Comparison of ENCODE assay signal across 13 cellular contexts in genomic region chr12:80838024-80838658, GRCh38.
A peak's percentile ranks its signal among the peaks of the same experiment; 100 is the strongest.
DNase-seq lines count a peak whose midpoint lies in the region; ATAC-seq, FAIRE-seq and TF ChIP-seq lines count a peak whose summit lies in the region.
"Had no signal": no experiment of that assay in that cellular context is flagged by ENCODE, and none has a peak within 500 bp of the region (broad histone marks: within the 10 kb centered on the region; RNA-seq: fewer than 3 reads in every experiment).

No MANE protein-coding gene starts in this region.

- CTCF ChIA-PET in GM12878 (lab: Yijun Ruan, JAX) = interaction anchor here (0.5 to 4.7 kb wide), 28 partner anchors 8 to 927 kb away, joined by 3 to 36 read pairs (median 4); no protein-coding TSS in a partner anchor

- H3K27ac ChIP-seq in GM12878 (ENCODE audit: control insufficient read depth, insufficient read depth) (no peak overlapping the region), osteoblast (ENCODE audit: low read depth, low read length) (peak overlapping the region; percentile 34), brain microvascular endothelial cell (no peak overlapping the region)

- no peak for TF ChIP-seq POLR2A in GM12878 (IDR thresholded peaks at IDR 0.05; ENCODE audit: low read depth, low read length)

- DNase-seq in GM12878 (ENCODE audit: low read depth, low spot score) (no peak), osteoblast (ENCODE audit: insufficient read length, low spot score, missing footprints) (no peak), COR-L47 (lab: John Stamatoyannopoulos, UW) (no peak), brain microvascular endothelial cell (no peak)
- DNase-seq: activated CD4-positive, CD25-positive, alpha-beta regulatory T cell treated with anti-CD3 and anti-CD28 coated beads, Interleukin-2, amount 50 U/mL, for 72 hours; activated T-cell treated with anti-CD3 and anti-CD28 coated beads for 4 hours; stimulated activated CD4-positive, alpha-beta T cell treated with anti-CD3 and anti-CD28 coated beads, Interleukin-2, amount 100 ng/mL, for 24 hours had no signal

- H3K4me1 ChIP-seq in GM12878 (ENCODE audit: control insufficient read depth, insufficient read depth, low read length) (0 out of 2 replicates have a peak, but pooled peaks cover 2% of the 10 kb centered on the region), osteoblast (ENCODE audit: insufficient read depth, low read length) (peaks cover 26% of the 10 kb centered on the region)

- peak; percentile 41 for FAIRE-seq in GM12878 (lab: Jason Lieb, UNC)

- TF ChIP-seq EP300 in GM12878 (IDR thresholded peaks at IDR 0.05; ENCODE audit: borderline replicate concordance in 1 of 2, control insufficient read depth in 1 of 2, low read depth in 2 of 2, low read length in 2 of 2) = no peak

- peak overlapping the region; percentile 50 for H2AFZ ChIP-seq in GM12878 (ENCODE audit: control insufficient read depth, low read depth, low read length)
- peak overlapping the region; percentile 35 for H2AFZ ChIP-seq in osteoblast (ENCODE audit: low read length)

- no TSS peak for BruUV-seq in GM12878 (replicated peaks; lab: Mats Ljungman, UMichigan)

- no peak overlapping the region for H3K9ac ChIP-seq in GM12878 (ENCODE audit: control insufficient read depth, insufficient read depth, low read length)

- no peak overlapping the region for H3K4me2 ChIP-seq in GM12878 (ENCODE audit: control insufficient read depth, insufficient read depth)
- H3K4me2 ChIP-seq in osteoblast (ENCODE audit: insufficient read depth, low read length) = peak overlapping the region; percentile 36

- TF ChIP-seq CTCF in GM12878 (IDR thresholded peaks at IDR 0.05 in 2 of 3, conservative IDR thresholded peaks at IDR 0.05 in 1 of 3; ENCODE audit: control insufficient read depth in 2 of 3, extremely low read depth in 1 of 3, insufficient read depth in 1 of 3, low read depth in 3 of 3, low read length in 3 of 3) (no peak), osteoblast (IDR thresholded peaks at IDR 0.05; ENCODE audit: extremely low read depth, low read depth, low read length) (no peak), brain microvascular endothelial cell (IDR thresholded peaks at IDR 0.05; ENCODE audit: low read depth, low read length, missing control alignments) (no peak)

- H3K79me2 ChIP-seq in GM12878 (ENCODE audit: control insufficient read depth, insufficient read depth, low read length) (no peaks in the 10 kb centered on the region), osteoblast (ENCODE audit: insufficient read depth, low read length) (no peaks in the 10 kb centered on the region)

- SMC1A ChIA-PET in GM12878 (lab: Charles Lee; ENCODE audit: uncharacterized antibody, unreplicated experiment) = interaction anchor here (0.6 to 3.0 kb wide), 19 partner anchors 11 to 798 kb away, joined by 3 to 25 read pairs (median 4); no protein-coding TSS in a partner anchor

- RAD21 ChIA-PET in GM12878 (lab: Charles Lee; ENCODE audit: unreplicated experiment) = interaction anchor here (0.6 to 2.9 kb wide), 8 partner anchors 23 to 420 kb away, joined by 3 to 21 read pairs (median 3); no protein-coding TSS in a partner anchor

- H3K4me3 ChIP-seq in GM12878 = no peak overlapping the region
- H3K4me3 ChIP-seq in osteoblast (ENCODE audit: insufficient read depth, low read length) = no peak overlapping the region
- no peak overlapping the region for H3K4me3 ChIP-seq in brain microvascular endothelial cell (ENCODE audit: low read depth, low read length)
- H3K4me3 ChIP-seq: mucosa of descending colon had no signal

- H3K36me3 ChIP-seq in GM12878 (ENCODE audit: control insufficient read depth in 2 of 2, insufficient read depth in 2 of 2, low read length in 1 of 2) (no peaks in the 10 kb centered on the region), osteoblast (ENCODE audit: insufficient read depth, low read length) (no peaks in the 10 kb centered on the region), brain microvascular endothelial cell (replicated peaks) (no peaks in the 10 kb centered on the region)
- H3K36me3 ChIP-seq: BE2C had no signal

- POLR2A ChIA-PET in GM12878 (lab: Charles Lee) = interaction anchor here (1.0 kb wide), 1 partner anchor 11 kb away, joined by 5 read pairs; no protein-coding TSS in a partner anchor

- H3K9me3 ChIP-seq in GM12878 (replicated peaks; ENCODE audit: control insufficient read depth, insufficient read depth, low read length) (no peaks in the 10 kb centered on the region), osteoblast (ENCODE audit: low read depth, low read length) (no peaks in the 10 kb centered on the region)
- H3K9me3 ChIP-seq: BE2C, mucosa of descending colon had no signal

- in situ Hi-C loops in GM12878 (cut with MboI) = no loop called here
- in situ Hi-C loops in brain microvascular endothelial cell (cut with HindIII; ENCODE audit: low pct_ligation_motif_present, low sequenced_read_pairs) = no loop called here

- peak; percentile 15 for ATAC-seq in GM18517 (IDR thresholded peaks at IDR 0.05; ENCODE audit: unreplicated experiment)
- ATAC-seq in GM21786 (IDR thresholded peaks at IDR 0.05; ENCODE audit: unreplicated experiment) = peak; percentile 16
- ATAC-seq in GM12878 = peak; percentile 34
- no peak for ATAC-seq in GM18519 (IDR thresholded peaks at IDR 0.05; ENCODE audit: low FRiP score, unreplicated experiment)
- ATAC-seq in GM19328 (IDR thresholded peaks at IDR 0.05; ENCODE audit: unreplicated experiment) = no peak

- no peak for TF ChIP-seq RAD21 in GM12878 (IDR thresholded peaks at IDR 0.05; ENCODE audit: insufficient read depth, low read depth, low read length)

- no peaks in the 10 kb centered on the region for H4K20me1 ChIP-seq in GM12878 (ENCODE audit: control insufficient read depth, insufficient read depth)
- H4K20me1 ChIP-seq in osteoblast (ENCODE audit: insufficient read depth, low read length) = no peaks in the 10 kb centered on the region

- WGBS in GM12878 (ENCODE audit: insufficient coverage, insufficient replicate concordance, low lambda C conversion rate, missing lambda C conversion rate) = 77% methylated on average over 4 of the region's 4 CpGs

- intact Hi-C loops in GM12878 (cut with micrococcal nuclease; ENCODE audit: unreplicated experiment) = no loop called here

- H3K27me3 ChIP-seq in GM12878 (replicated peaks in 1 of 2; ENCODE audit: control insufficient read depth in 2 of 2, insufficient read depth in 2 of 2, low read length in 1 of 2) = no peaks in the 10 kb centered on the region
- no peaks in the 10 kb centered on the region for H3K27me3 ChIP-seq in osteoblast (ENCODE audit: insufficient read depth, low read length)
- H3K27me3 ChIP-seq in brain microvascular endothelial cell (replicated peaks) = no peaks in the 10 kb centered on the region
- H3K27me3 ChIP-seq: BE2C had no signal

TF ChIP-seq in GM12878, 131 proteins besides CTCF, POLR2A, EP300 and RAD21:
- TF ChIP-seq ZNF217 (IDR thresholded peaks at IDR 0.05) (no peak), CREM (IDR thresholded peaks at IDR 0.05; ENCODE audit: low read depth) (no peak), MLLT1 (IDR thresholded peaks at IDR 0.05) (no peak), KAT2A (conservative IDR thresholded peaks at IDR 0.05; ENCODE audit: control insufficient read depth, low read depth, low read length) (no peak), SMARCA5 (IDR thresholded peaks at IDR 0.05) (no peak), PKNOX1 (IDR thresholded peaks at IDR 0.05) (no peak), ZBTB11 (CRISPR knock-in tag; IDR thresholded peaks at IDR 0.05) (no peak)

Comparison
In these comparisons a context has a peak if more than half of its experiments do, and no peak if none do; other contexts are left out.
1. ATAC-seq: peak in GM18517 (single experiment), GM21786 (single experiment) and GM12878 (single experiment); none in GM18519 (single experiment) and GM19328 (single experiment).